18 cellular contexts compared by ENCODE assay signal in the genomic region with DNA sequence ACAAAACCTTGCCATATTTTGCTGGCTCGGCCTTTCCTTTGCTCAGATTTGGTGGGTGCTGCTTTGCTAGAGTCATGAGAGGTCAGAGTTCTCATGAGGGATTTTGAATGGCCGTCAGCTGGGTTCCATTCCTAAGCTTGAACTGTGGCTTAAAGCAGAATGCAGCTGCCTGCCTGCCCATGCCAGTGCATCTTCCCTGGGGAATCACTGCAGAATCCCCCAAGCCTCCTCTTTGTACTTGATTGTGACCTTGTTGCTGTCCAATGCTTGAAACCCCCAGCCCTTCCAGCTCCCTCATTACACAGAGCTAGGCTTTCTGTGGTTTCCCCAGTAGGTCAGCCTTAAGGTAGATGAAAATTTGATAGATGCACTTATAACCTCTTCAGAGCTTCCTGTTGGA.
"Had no signal": no experiment of that assay in that cellular context is flagged by ENCODE, and none has a peak within 500 bp of the region (broad histone marks: within the 10 kb centered on the region; RNA-seq: fewer than 3 reads in every experiment).

No MANE protein-coding gene starts in this region.

- H3K27ac Mint-ChIP-seq: activated naive CD4-positive, alpha-beta T cell treated with anti-CD3 and anti-CD28 coated beads for 36 hours; activated T-helper 17 cell treated with anti-CD3 and anti-CD28 coated beads, Interleukin-2, amount 50 U/mL, for 72 hours; nephron progenitor cell; type B pancreatic cell had no signal

- H3K27me3 Mint-ChIP-seq: activated T-helper 17 cell treated with anti-CD3 and anti-CD28 coated beads, Interleukin-2, amount 50 U/mL, for 72 hours; type B pancreatic cell had no signal

- H3K4me3 ChIP-seq: esophagus muscularis mucosa, psoas muscle, sigmoid colon, suprapubic skin had no signal

- H3K36me3 Mint-ChIP-seq: type B pancreatic cell had no signal

- H3K36me3 ChIP-seq: sigmoid colon had no signal

- DNase-seq: activated CD4-positive, alpha-beta T cell treated with anti-CD3 and anti-CD28 coated beads for 48 hours; activated naive CD4-positive, alpha-beta T cell treated with anti-CD3 and anti-CD28 coated beads for 36 hours; activated T-cell treated with anti-CD3 and anti-CD28 coated beads for 4 hours; hypothalamus; mesenchymal stem cell; nephron progenitor cell; psoas muscle; sigmoid colon; stimulated activated CD4-positive, alpha-beta T cell treated with anti-CD3 and anti-CD28 coated beads, Interleukin-12 subunit alpha, Interleukin-12 subunit beta, amount 100 ng/mL, for 4 hours; stimulated activated naive CD8-positive, alpha-beta T cell treated with anti-CD3 and anti-CD28 coated beads, Interleukin-15, Interleukin-2, amounts not matched to agents 100 U/mL and 50 U/mL, for 24 hours; T1000 had no signal

- H3K27me3 ChIP-seq: esophagus muscularis mucosa, sigmoid colon, suprapubic skin had no signal

- FAIRE-seq: astrocyte, colon had no signal

- H3K4me1 ChIP-seq: sigmoid colon, suprapubic skin had no signal

- ATAC-seq: activated T-helper 17 cell treated with anti-CD3 and anti-CD28 coated beads, Interleukin-2, amount 50 U/mL, for 72 hours; left lobe of liver; stimulated activated naive CD8-positive, alpha-beta T cell treated with anti-CD3 and anti-CD28 coated beads, Interleukin-15, Interleukin-2, amounts not matched to agents 100 U/mL and 50 U/mL, for 24 hours had no signal

- H3K4me3 Mint-ChIP-seq: activated naive CD4-positive, alpha-beta T cell treated with anti-CD3 and anti-CD28 coated beads for 36 hours; activated T-helper 17 cell treated with anti-CD3 and anti-CD28 coated beads, Interleukin-2, amount 50 U/mL, for 72 hours; nephron progenitor cell; type B pancreatic cell had no signal

- H3K9me3 Mint-ChIP-seq: activated naive CD4-positive, alpha-beta T cell treated with anti-CD3 and anti-CD28 coated beads for 36 hours; activated T-helper 17 cell treated with anti-CD3 and anti-CD28 coated beads, Interleukin-2, amount 50 U/mL, for 72 hours; nephron progenitor cell; type B pancreatic cell had no signal

- H3K9me3 ChIP-seq: esophagus muscularis mucosa, psoas muscle, sigmoid colon, suprapubic skin had no signal
